ENCODE assay signal across 18 cellular contexts in genomic region chr22:31281733-31282132, GRCh38. TPM values are rescaled to one million over a fixed set of nuclear protein-coding genes. Genes with fewer than 3 reads are reported as not detected.
A peak's percentile ranks its signal among the peaks of the same experiment; 100 is the strongest.
DNase-seq lines count a peak whose midpoint lies in the region; ATAC-seq and TF ChIP-seq lines count a peak whose summit lies in the region.
"Had no signal": no experiment of that assay in that cellular context is flagged by ENCODE, and none has a peak within 500 bp of the region (broad histone marks: within the 10 kb centered on the region; RNA-seq: fewer than 3 reads in every experiment).

No MANE protein-coding gene starts in this region.

- H3K9me3 ChIP-seq in heart right ventricle, result no peaks in the 10 kb centered on the region
- no peaks in the 10 kb centered on the region for H3K9me3 ChIP-seq in stomach smooth muscle (ENCODE audit: control insufficient read depth in 2 of 2, low read length in 2 of 2)
- no peaks in the 10 kb centered on the region for H3K9me3 ChIP-seq in GM23248 (ENCODE audit: low read depth)
- H3K9me3 ChIP-seq: SJSA1 had no signal

- H3K27me3 ChIP-seq in heart right ventricle (no peaks in the 10 kb centered on the region), stomach smooth muscle (ENCODE audit: control insufficient read depth in 1 of 2, insufficient read depth in 2 of 2, low read length in 2 of 2) (no peaks in the 10 kb centered on the region), GM23248 (replicated peaks; ENCODE audit: insufficient read depth) (no peaks in the 10 kb centered on the region)
- H3K27me3 ChIP-seq: SJSA1 had no signal

- H3K36me3 Mint-ChIP-seq in activated naive CD4-positive, alpha-beta T cell treated with anti-CD3 and anti-CD28 coated beads, Interleukin-2, amount 10 ng/mL, durations not matched to agents 7 days and 5 days, result peaks cover 90% of the 10 kb centered on the region
- peaks cover 9% of the 10 kb centered on the region for H3K36me3 Mint-ChIP-seq in activated naive CD4-positive, alpha-beta T cell treated with anti-CD3 and anti-CD28 coated beads, Interleukin-2, amount 50 U/mL, for 24 hours

- no peaks in the 10 kb centered on the region for H3K79me2 ChIP-seq in GM23248 (ENCODE audit: insufficient read depth)

- H3K4me2 ChIP-seq in GM23248 (ENCODE audit: unreplicated experiment), result no peak overlapping the region

- TF ChIP-seq CTCF in heart right ventricle (IDR thresholded peaks at IDR 0.05), result no peak

- H3K4me3 ChIP-seq in heart right ventricle, result no peak overlapping the region
- H3K4me3 ChIP-seq in stomach smooth muscle (ENCODE audit: low read length in 2 of 2), result no peak overlapping the region
- no peak overlapping the region for H3K4me3 ChIP-seq in GM23248
- H3K4me3 ChIP-seq: SJSA1 had no signal

- no peaks in the 10 kb centered on the region for H3K9me3 Mint-ChIP-seq in activated naive CD4-positive, alpha-beta T cell treated with anti-CD3 and anti-CD28 coated beads, Interleukin-2, amount 10 ng/mL, durations not matched to agents 7 days and 5 days
- no peaks in the 10 kb centered on the region for H3K9me3 Mint-ChIP-seq in activated naive CD4-positive, alpha-beta T cell treated with anti-CD3 and anti-CD28 coated beads, Interleukin-2, amount 50 U/mL, for 24 hours
- H3K9me3 Mint-ChIP-seq: H9 had no signal

- H2AFZ ChIP-seq in GM23248, result no peak overlapping the region

- H3K27ac Mint-ChIP-seq in activated naive CD4-positive, alpha-beta T cell treated with anti-CD3 and anti-CD28 coated beads, Interleukin-2, amount 10 ng/mL, durations not matched to agents 7 days and 5 days, result peak overlapping the region; percentile 98
- peak overlapping the region; percentile 81 for H3K27ac Mint-ChIP-seq in activated naive CD4-positive, alpha-beta T cell treated with anti-CD3 and anti-CD28 coated beads, Interleukin-2, amount 50 U/mL, for 24 hours
- H3K27ac Mint-ChIP-seq: H9 had no signal

- H3K9ac ChIP-seq in stomach smooth muscle (ENCODE audit: low read length in 2 of 2), result peak overlapping the region in 1 of 2 donors; percentile 29
- no peak overlapping the region for H3K9ac ChIP-seq in GM23248

- CTCF ChIA-PET in activated naive CD4-positive, alpha-beta T cell treated with anti-CD3 and anti-CD28 coated beads, Interleukin-2, amount 10 ng/mL, durations not matched to agents 7 days and 5 days (lab: Charles Lee), result interaction anchor here (0.7 to 2.5 kb wide), 3 partner anchors 9 to 11 kb away, joined by 3 to 12 read pairs (median 4); partner anchors contain the start of gene PIK3IP1

- H3F3A ChIP-seq in GM23248 (ENCODE audit: insufficient read depth), result peaks cover 4% of the 10 kb centered on the region

- H3K27ac ChIP-seq in heart right ventricle (peak overlapping the region in 4 of 10 donors; percentile 19 to 34 (median 23)), stomach smooth muscle (ENCODE audit: low read length) (peak overlapping the region; percentile 37), GM23248 (no peak overlapping the region)
- H3K27ac ChIP-seq: SJSA1 had no signal

- ATAC-seq in heart right ventricle (peak in 5 of 8 donors; percentile 24 to 70 (median 52)), HG03378 (IDR thresholded peaks at IDR 0.05; ENCODE audit: unreplicated experiment) (no peak)
- ATAC-seq: sciatic nerve had no signal

- H3K9me2 ChIP-seq in GM23248 (ENCODE audit: insufficient read depth), result no peaks in the 10 kb centered on the region

- DNase-seq in activated naive CD4-positive, alpha-beta T cell treated with anti-CD3 and anti-CD28 coated beads, Interleukin-2, amount 10 ng/mL, durations not matched to agents 7 days and 5 days, result no peak
- no peak for DNase-seq in activated naive CD4-positive, alpha-beta T cell treated with anti-CD3 and anti-CD28 coated beads, Interleukin-2, amount 50 U/mL, for 16 hours
- DNase-seq in heart right ventricle (no peak), DMS153 (lab: John Stamatoyannopoulos, UW) (no peak), GM23248 (no peak)
- DNase-seq: activated CD4-positive, alpha-beta T cell treated with anti-CD3 and anti-CD28 coated beads for 1 hour; anterior cingulate cortex; foreskin fibroblast; H9; left cardiac atrium; NCI-H2107; NCI-H524 treated with DMSO at 0.1 percent for 48 hours; occipital lobe had no signal

- intact Hi-C loops in heart right ventricle (cut with DNase I), result no loop called here

- in situ Hi-C loops in GM23248 (cut with MboI), result no loop called here

- H3K4me1 ChIP-seq in heart right ventricle (peaks cover 0 to 41% (median 11%) of the 10 kb centered on the region in 9 donors), stomach smooth muscle (ENCODE audit: control insufficient read depth, insufficient read depth, low read length) (peaks cover 7% of the 10 kb centered on the region), GM23248 (ENCODE audit: insufficient read depth) (no peaks in the 10 kb centered on the region)
- H3K4me1 ChIP-seq: SJSA1 had no signal

- 43 to 45% methylated on average over 4 of the region's 4 CpGs for WGBS in heart right ventricle, 2 donors
- 72 to 73% methylated on average over 4 of the region's 4 CpGs for WGBS in GM23248 (ENCODE audit: low coverage in 1 of 2, low lambda C conversion rate in 2 of 2, missing lambda C conversion rate in 2 of 2), 2 experiments

- peaks cover 93% of the 10 kb centered on the region for H3K4me1 Mint-ChIP-seq in activated naive CD4-positive, alpha-beta T cell treated with anti-CD3 and anti-CD28 coated beads, Interleukin-2, amount 10 ng/mL, durations not matched to agents 7 days and 5 days
- peaks cover 93% of the 10 kb centered on the region for H3K4me1 Mint-ChIP-seq in activated naive CD4-positive, alpha-beta T cell treated with anti-CD3 and anti-CD28 coated beads, Interleukin-2, amount 50 U/mL, for 24 hours

- H4K20me1 ChIP-seq in GM23248 (ENCODE audit: insufficient read depth), result no peaks in the 10 kb centered on the region

- no peaks in the 10 kb centered on the region for H3K27me3 Mint-ChIP-seq in activated naive CD4-positive, alpha-beta T cell treated with anti-CD3 and anti-CD28 coated beads, Interleukin-2, amount 10 ng/mL, durations not matched to agents 7 days and 5 days
- H3K27me3 Mint-ChIP-seq in activated naive CD4-positive, alpha-beta T cell treated with anti-CD3 and anti-CD28 coated beads, Interleukin-2, amount 50 U/mL, for 24 hours, result no peaks in the 10 kb centered on the region

- no peak overlapping the region for H3K4me3 Mint-ChIP-seq in activated naive CD4-positive, alpha-beta T cell treated with anti-CD3 and anti-CD28 coated beads, Interleukin-2, amount 10 ng/mL, durations not matched to agents 7 days and 5 days
- peak overlapping the region; percentile 49 for H3K4me3 Mint-ChIP-seq in activated naive CD4-positive, alpha-beta T cell treated with anti-CD3 and anti-CD28 coated beads, Interleukin-2, amount 50 U/mL, for 24 hours
- H3K4me3 Mint-ChIP-seq: H9 had no signal

- H3K36me3 ChIP-seq in heart right ventricle (peaks cover 0 to 100% (median 79%) of the 10 kb centered on the region in 9 donors), stomach smooth muscle (ENCODE audit: control insufficient read depth in 2 of 2, insufficient read depth in 2 of 2, low read length in 2 of 2) (peaks cover 37 to 53% of the 10 kb centered on the region in 2 donors), GM23248 (ENCODE audit: low read depth) (no peaks in the 10 kb centered on the region; the same call in 1 of the 2 replicates)

RNA-seq across cellular contexts. Expression of gene PIK3IP1, which starts 10.6 kb away (rescaled TPM):
- 10 to 100 TPM in 9 of 10 donors, 1 to 10 TPM in 1; 3.6 to 28.6 (median 17.6) TPM for total RNA-seq in heart right ventricle
- polyA plus RNA-seq in heart right ventricle (1 to 10 TPM; 3.7 to 7.9 TPM), GM23248 (2016; fragmentation: Nextera tagmentation; extraction: Ambion mirVana) (10.0 and 11.1 TPM in 2 replicates)
- total RNA-seq in GM23248 (2014; rRNA removed; shearing (Covaris generic)), result 8.3 and 16.1 TPM in 2 replicates
